In the genomic region with DNA sequence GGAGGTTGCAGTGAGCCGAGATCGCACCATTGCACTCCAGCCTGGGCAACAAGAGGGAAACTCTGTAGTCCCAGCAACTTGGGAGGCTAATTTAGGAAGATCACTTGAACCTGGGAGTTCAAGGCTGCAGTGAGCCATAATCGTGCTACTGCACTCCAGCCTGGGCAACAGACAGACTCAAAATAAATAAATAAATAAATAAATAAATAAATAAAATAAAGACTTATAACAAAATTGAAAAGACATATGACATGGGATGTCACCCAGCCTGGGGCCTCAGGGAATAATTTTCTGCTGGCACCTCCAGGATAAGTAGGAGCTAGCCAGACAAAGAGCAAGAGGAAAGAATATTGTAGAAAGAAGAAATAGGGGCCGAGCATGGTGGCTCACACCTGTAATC, we compare ENCODE assay signal across 1 cellular context.
TF ChIP-seq lines count a peak whose summit lies in the region.

No MANE protein-coding gene starts in this region.

TF ChIP-seq in HEK293, 187 proteins besides CTCF, POLR2A, EP300 and RAD21 (continued from another document):
- TF ChIP-seq, protein P1, sequence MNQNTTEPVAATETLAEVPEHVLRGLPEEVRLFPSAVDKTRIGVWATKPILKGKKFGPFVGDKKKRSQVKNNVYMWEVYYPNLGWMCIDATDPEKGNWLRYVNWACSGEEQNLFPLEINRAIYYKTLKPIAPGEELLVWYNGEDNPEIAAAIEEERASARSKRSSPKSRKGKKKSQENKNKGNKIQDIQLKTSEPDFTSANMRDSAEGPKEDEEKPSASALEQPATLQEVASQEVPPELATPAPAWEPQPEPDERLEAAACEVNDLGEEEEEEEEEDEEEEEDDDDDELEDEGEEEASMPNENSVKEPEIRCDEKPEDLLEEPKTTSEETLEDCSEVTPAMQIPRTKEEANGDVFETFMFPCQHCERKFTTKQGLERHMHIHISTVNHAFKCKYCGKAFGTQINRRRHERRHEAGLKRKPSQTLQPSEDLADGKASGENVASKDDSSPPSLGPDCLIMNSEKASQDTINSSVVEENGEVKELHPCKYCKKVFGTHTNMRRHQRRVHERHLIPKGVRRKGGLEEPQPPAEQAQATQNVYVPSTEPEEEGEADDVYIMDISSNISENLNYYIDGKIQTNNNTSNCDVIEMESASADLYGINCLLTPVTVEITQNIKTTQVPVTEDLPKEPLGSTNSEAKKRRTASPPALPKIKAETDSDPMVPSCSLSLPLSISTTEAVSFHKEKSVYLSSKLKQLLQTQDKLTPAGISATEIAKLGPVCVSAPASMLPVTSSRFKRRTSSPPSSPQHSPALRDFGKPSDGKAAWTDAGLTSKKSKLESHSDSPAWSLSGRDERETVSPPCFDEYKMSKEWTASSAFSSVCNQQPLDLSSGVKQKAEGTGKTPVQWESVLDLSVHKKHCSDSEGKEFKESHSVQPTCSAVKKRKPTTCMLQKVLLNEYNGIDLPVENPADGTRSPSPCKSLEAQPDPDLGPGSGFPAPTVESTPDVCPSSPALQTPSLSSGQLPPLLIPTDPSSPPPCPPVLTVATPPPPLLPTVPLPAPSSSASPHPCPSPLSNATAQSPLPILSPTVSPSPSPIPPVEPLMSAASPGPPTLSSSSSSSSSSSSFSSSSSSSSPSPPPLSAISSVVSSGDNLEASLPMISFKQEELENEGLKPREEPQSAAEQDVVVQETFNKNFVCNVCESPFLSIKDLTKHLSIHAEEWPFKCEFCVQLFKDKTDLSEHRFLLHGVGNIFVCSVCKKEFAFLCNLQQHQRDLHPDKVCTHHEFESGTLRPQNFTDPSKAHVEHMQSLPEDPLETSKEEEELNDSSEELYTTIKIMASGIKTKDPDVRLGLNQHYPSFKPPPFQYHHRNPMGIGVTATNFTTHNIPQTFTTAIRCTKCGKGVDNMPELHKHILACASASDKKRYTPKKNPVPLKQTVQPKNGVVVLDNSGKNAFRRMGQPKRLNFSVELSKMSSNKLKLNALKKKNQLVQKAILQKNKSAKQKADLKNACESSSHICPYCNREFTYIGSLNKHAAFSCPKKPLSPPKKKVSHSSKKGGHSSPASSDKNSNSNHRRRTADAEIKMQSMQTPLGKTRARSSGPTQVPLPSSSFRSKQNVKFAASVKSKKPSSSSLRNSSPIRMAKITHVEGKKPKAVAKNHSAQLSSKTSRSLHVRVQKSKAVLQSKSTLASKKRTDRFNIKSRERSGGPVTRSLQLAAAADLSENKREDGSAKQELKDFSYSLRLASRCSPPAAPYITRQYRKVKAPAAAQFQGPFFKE (tag by site-specific recombination; IDR thresholded peaks at IDR 0.05; ENCODE audit: borderline replicate concordance), result no peak
- TF ChIP-seq ZNF391 (tag by site-specific recombination; IDR thresholded peaks at IDR 0.05; ENCODE audit: borderline replicate concordance, low read depth), result no peak
- TF ChIP-seq ZBTB8A (tag by site-specific recombination; IDR thresholded peaks at IDR 0.05), result peak; percentile 35; the same call in 1 of the 2 replicates
- no peak for TF ChIP-seq ZNF214 (tag by site-specific recombination; IDR thresholded peaks at IDR 0.05; ENCODE audit: borderline replicate concordance)
- no peak for TF ChIP-seq ZNF114 (tag by site-specific recombination; IDR thresholded peaks at IDR 0.05)
- TF ChIP-seq, protein P2, sequence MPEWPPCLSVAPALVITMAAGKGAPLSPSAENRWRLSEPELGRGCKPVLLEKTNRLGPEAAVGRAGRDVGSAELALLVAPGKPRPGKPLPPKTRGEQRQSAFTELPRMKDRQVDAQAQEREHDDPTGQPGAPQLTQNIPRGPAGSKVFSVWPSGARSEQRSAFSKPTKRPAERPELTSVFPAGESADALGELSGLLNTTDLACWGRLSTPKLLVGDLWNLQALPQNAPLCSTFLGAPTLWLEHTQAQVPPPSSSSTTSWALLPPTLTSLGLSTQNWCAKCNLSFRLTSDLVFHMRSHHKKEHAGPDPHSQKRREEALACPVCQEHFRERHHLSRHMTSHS (tag by site-specific recombination; IDR thresholded peaks at IDR 0.05), result no peak
- peak; percentile 78 for TF ChIP-seq ZNF394 (tag by site-specific recombination; IDR thresholded peaks at IDR 0.05; ENCODE audit: borderline replicate concordance)
- TF ChIP-seq, protein P3, sequence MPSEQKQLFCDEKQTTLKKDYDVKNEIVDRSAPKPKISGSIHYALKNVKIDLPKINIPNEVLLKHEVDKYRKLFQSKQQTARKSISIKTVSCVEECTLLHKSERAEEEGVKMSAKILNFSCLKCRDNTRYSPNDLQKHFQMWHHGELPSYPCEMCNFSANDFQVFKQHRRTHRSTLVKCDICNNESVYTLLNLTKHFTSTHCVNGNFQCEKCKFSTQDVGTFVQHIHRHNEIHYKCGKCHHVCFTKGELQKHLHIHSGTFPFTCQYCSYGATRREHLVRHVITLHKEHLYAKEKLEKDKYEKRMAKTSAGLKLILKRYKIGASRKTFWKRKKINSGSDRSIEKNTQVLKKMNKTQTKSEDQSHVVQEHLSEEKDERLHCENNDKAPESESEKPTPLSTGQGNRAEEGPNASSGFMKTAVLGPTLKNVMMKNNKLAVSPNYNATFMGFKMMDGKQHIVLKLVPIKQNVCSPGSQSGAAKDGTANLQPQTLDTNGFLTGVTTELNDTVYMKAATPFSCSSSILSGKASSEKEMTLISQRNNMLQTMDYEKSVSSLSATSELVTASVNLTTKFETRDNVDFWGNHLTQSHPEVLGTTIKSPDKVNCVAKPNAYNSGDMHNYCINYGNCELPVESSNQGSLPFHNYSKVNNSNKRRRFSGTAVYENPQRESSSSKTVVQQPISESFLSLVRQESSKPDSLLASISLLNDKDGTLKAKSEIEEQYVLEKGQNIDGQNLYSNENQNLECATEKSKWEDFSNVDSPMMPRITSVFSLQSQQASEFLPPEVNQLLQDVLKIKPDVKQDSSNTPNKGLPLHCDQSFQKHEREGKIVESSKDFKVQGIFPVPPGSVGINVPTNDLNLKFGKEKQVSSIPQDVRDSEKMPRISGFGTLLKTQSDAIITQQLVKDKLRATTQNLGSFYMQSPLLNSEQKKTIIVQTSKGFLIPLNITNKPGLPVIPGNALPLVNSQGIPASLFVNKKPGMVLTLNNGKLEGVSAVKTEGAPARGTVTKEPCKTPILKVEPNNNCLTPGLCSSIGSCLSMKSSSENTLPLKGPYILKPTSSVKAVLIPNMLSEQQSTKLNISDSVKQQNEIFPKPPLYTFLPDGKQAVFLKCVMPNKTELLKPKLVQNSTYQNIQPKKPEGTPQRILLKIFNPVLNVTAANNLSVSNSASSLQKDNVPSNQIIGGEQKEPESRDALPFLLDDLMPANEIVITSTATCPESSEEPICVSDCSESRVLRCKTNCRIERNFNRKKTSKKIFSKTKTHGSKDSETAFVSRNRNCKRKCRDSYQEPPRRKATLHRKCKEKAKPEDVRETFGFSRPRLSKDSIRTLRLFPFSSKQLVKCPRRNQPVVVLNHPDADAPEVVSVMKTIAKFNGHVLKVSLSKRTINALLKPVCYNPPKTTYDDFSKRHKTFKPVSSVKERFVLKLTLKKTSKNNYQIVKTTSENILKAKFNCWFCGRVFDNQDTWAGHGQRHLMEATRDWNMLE (tag by site-specific recombination; conservative IDR thresholded peaks at IDR 0.05; ENCODE audit: low read depth), result peak; percentile 64; the same call in 1 of the 2 replicates
- TF ChIP-seq, protein P4, sequence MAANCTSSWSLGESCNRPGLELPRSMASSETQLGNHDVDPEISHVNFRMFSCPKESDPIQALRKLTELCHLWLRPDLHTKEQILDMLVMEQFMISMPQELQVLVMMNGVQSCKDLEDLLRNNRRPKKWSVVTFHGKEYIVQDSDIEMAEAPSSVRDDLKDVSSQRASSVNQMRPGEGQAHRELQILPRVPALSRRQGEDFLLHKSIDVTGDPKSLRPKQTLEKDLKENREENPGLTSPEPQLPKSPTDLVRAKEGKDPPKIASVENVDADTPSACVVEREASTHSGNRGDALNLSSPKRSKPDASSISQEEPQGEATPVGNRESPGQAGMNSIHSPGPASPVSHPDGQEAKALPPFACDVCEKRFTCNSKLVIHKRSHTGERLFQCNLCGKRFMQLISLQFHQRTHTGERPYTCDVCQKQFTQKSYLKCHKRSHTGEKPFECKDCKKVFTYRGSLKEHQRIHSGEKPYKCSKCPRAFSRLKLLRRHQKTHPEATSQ (tag by site-specific recombination; IDR thresholded peaks at IDR 0.05), result no peak
- no peak for TF ChIP-seq ZNF501 (tag by site-specific recombination; IDR thresholded peaks at IDR 0.05)
- TF ChIP-seq ZNF426 (tag by site-specific recombination; IDR thresholded peaks at IDR 0.05), result peak; percentile 58
- peak; percentile 46; the same call in 1 of the 2 replicates for TF ChIP-seq ZNF623 (tag by site-specific recombination; IDR thresholded peaks at IDR 0.05)
- TF ChIP-seq, protein P5, sequence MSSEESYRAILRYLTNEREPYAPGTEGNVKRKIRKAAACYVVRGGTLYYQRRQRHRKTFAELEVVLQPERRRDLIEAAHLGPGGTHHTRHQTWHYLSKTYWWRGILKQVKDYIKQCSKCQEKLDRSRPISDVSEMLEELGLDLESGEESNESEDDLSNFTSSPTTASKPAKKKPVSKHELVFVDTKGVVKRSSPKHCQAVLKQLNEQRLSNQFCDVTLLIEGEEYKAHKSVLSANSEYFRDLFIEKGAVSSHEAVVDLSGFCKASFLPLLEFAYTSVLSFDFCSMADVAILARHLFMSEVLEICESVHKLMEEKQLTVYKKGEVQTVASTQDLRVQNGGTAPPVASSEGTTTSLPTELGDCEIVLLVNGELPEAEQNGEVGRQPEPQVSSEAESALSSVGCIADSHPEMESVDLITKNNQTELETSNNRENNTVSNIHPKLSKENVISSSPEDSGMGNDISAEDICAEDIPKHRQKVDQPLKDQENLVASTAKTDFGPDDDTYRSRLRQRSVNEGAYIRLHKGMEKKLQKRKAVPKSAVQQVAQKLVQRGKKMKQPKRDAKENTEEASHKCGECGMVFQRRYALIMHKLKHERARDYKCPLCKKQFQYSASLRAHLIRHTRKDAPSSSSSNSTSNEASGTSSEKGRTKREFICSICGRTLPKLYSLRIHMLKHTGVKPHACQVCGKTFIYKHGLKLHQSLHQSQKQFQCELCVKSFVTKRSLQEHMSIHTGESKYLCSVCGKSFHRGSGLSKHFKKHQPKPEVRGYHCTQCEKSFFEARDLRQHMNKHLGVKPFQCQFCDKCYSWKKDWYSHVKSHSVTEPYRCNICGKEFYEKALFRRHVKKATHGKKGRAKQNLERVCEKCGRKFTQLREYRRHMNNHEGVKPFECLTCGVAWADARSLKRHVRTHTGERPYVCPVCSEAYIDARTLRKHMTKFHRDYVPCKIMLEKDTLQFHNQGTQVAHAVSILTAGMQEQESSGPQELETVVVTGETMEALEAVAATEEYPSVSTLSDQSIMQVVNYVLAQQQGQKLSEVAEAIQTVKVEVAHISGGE (tag by site-specific recombination; conservative IDR thresholded peaks at IDR 0.05; ENCODE audit: low read depth), result peak; percentile 43
